10 cellular contexts compared by ENCODE assay signal in genomic region chr2:86790134-86790827, GRCh38. TPM values are rescaled to one million over a fixed set of nuclear protein-coding genes. Genes with fewer than 3 reads are reported as not detected.
DNase-seq lines count a peak whose midpoint lies in the region; ATAC-seq and TF ChIP-seq lines count a peak whose summit lies in the region.
"Had no signal": no experiment of that assay in that cellular context is flagged by ENCODE, and none has a peak within 500 bp of the region (broad histone marks: within the 10 kb centered on the region; RNA-seq: fewer than 3 reads in every experiment).

No MANE protein-coding gene starts in this region.

- H3K27ac ChIP-seq in BLaER1 (no peak overlapping the region), HUES48 (ENCODE audit: low read depth, low read length) (no peak overlapping the region)

- H3K4me1 ChIP-seq in BLaER1 = peaks cover 22% of the 10 kb centered on the region
- H3K4me1 ChIP-seq in HUES48 (ENCODE audit: control insufficient read depth, insufficient read depth, low read length) = peaks cover 5% of the 10 kb centered on the region; the same call in 1 of the 2 replicates

- H3K4me2 ChIP-seq in BLaER1 = peak overlapping the region; percentile 64

- H3K9me3 ChIP-seq in BLaER1 = peaks cover 22% of the 10 kb centered on the region
- H3K9me3 ChIP-seq in HUES48 (ENCODE audit: control insufficient read depth, insufficient read depth, low read length) = no peaks in the 10 kb centered on the region

- H3K9ac ChIP-seq in BLaER1 (no peak overlapping the region), HUES48 (ENCODE audit: low read depth, low read length) (no peak overlapping the region)

- H3K27me3 Mint-ChIP-seq in brain (peaks cover 92% of the 10 kb centered on the region), naive B cell (peaks cover 52 to 68% (median 63%) of the 10 kb centered on the region in 3 donors)

- H4K20me1 ChIP-seq in BLaER1 = peaks cover 16% of the 10 kb centered on the region

- TF ChIP-seq CTCF in brain (conservative IDR thresholded peaks at IDR 0.05) = no peak

- H3K27me3 ChIP-seq in BLaER1 (peaks cover 57% of the 10 kb centered on the region), HUES48 (ENCODE audit: control insufficient read depth, insufficient read depth, low read length) (peaks cover 70% of the 10 kb centered on the region)

- no peak overlapping the region for H3K27ac Mint-ChIP-seq in brain
- peak overlapping the region in 1 of 6 donors; percentile 91 for H3K27ac Mint-ChIP-seq in naive B cell

- H3K36me3 Mint-ChIP-seq in brain (peaks cover 4% of the 10 kb centered on the region), naive B cell (peaks cover 9 to 10% of the 10 kb centered on the region in 2 donors)

- H3K9me3 Mint-ChIP-seq in brain (peaks cover 5 to 24% (median 10%) of the 10 kb centered on the region in 5 experiments), naive B cell (peaks cover 4 to 11% (median 7%) of the 10 kb centered on the region in 7 donors)

- ATAC-seq in naive B cell (ENCODE audit: low read depth in 2 of 2) (peak; percentile 32 to 42), GM21423 (IDR thresholded peaks at IDR 0.05; ENCODE audit: unreplicated experiment) (no peak), GM18520 (IDR thresholded peaks at IDR 0.05; ENCODE audit: unreplicated experiment) (no peak)

- H3K4me3 ChIP-seq in BLaER1 (peak overlapping the region; percentile 54), HUES48 (ENCODE audit: low read depth, low read length) (peak overlapping the region; percentile 51)

- DNase-seq in naive B cell (no peak), GM19240 (ENCODE audit: insufficient read length, low spot score) (no peak), NCI-H524 (lab: John Stamatoyannopoulos, UW) (no peak)
- DNase-seq: GDM1, KBM-7 had no signal

- H3K4me1 Mint-ChIP-seq in brain (peaks cover 32% of the 10 kb centered on the region), naive B cell (peaks cover 17 to 30% (median 22%) of the 10 kb centered on the region in 3 donors)

- H3K36me3 ChIP-seq in BLaER1 = no peaks in the 10 kb centered on the region
- H3K36me3 ChIP-seq in HUES48 (ENCODE audit: control insufficient read depth, insufficient read depth, low read length) = no peaks in the 10 kb centered on the region

- H3K4me3 Mint-ChIP-seq in brain = peak overlapping the region; percentile 19 to 76 (median 51)
- peak overlapping the region; percentile 75 to 92 (median 87) for H3K4me3 Mint-ChIP-seq in naive B cell

RNA-seq across cellular contexts. Expression of gene CD8A, which starts 0.4 kb away (rescaled TPM):
- polyA plus RNA-seq in brain (ENCODE audit: insufficient read depth, low read depth, low replicate concordance) (2.7 TPM), naive B cell (ENCODE audit: low read depth in 6 of 6) (1 to 10 TPM in 2 of 6 donors, under 1 TPM in 2, not detected in 2; 0.59 to 1.9 (median 1.0) TPM)

Comparison
In these comparisons a context has a peak if more than half of its experiments do, and no peak if none do; other contexts are left out.
1. ATAC-seq: peak in naive B cell (2 of 2); none in GM21423 (single experiment) and GM18520 (single experiment).